ENCODE assay signal across 8 cellular contexts in genomic region chr19:33241530-33242101, GRCh38. TPM values are rescaled to one million over a fixed set of nuclear protein-coding genes. Genes with fewer than 3 reads are reported as not detected.
A peak's percentile ranks its signal among the peaks of the same experiment; 100 is the strongest.
DNase-seq lines count a peak whose midpoint lies in the region; ATAC-seq and TF ChIP-seq lines count a peak whose summit lies in the region.

No MANE protein-coding gene starts in this region.

- H2BK15ac ChIP-seq in mesendoderm (replicated peaks; ENCODE audit: low read depth) = no peak overlapping the region

- H3K9me3 ChIP-seq in CD4-positive, CD25-positive, alpha-beta regulatory T cell (ENCODE audit: control insufficient read depth in 2 of 2, low read length in 2 of 2) = peaks cover 0 to 7% of the 10 kb centered on the region in 2 experiments

- ATAC-seq in CD4-positive, CD25-positive, alpha-beta regulatory T cell (ENCODE audit: low read depth in 2 of 2) = peak; percentile 23 to 40

- no CpG with 5 or more reads among the region's 22 CpGs for WGBS in mesendoderm (ENCODE audit: extremely low coverage, insufficient coverage, low lambda C conversion rate)

- no peaks in the 10 kb centered on the region for H3K79me1 ChIP-seq in mesendoderm (ENCODE audit: low read length)

- H2BK5ac ChIP-seq in mesendoderm (ENCODE audit: low read length) = no peak overlapping the region

- no peak overlapping the region for H3K4me2 ChIP-seq in mesendoderm (ENCODE audit: low read length)

- H3K23ac ChIP-seq in mesendoderm (ENCODE audit: low read length) = no peak overlapping the region

- intact Hi-C loops in MCF 10A (cut with micrococcal nuclease) = loop anchor here (1.0 to 5.0 kb wide), 2 partner anchors 51 to 166 kb away; no protein-coding TSS in a partner anchor
- intact Hi-C loops in activated T-helper 1 cell treated with anti-CD3 and anti-CD28 coated beads, Interleukin-12 subunit alpha, Interleukin-12 subunit beta, Interleukin-2, Interleukin-4 antibody, amounts not matched to agents 30 ng/mL and 10 ng/mL and 1 ng/mL, durations not matched to agents 14 hours and 24 hours and 36 hours (cut with micrococcal nuclease) = no loop called here

- H3K27ac ChIP-seq in CD4-positive, CD25-positive, alpha-beta regulatory T cell (ENCODE audit: insufficient read depth, low read length, poor library complexity, severe bottlenecking) = no peak overlapping the region
- H3K27ac ChIP-seq in mesendoderm (ENCODE audit: low read depth, low read length) = no peak overlapping the region

- no peaks in the 10 kb centered on the region for H3K27me3 Mint-ChIP-seq in CD4-positive, CD25-positive, alpha-beta regulatory T cell
- peaks cover 9% of the 10 kb centered on the region for H3K27me3 Mint-ChIP-seq in MCF 10A (ENCODE audit: insufficient read depth, unreplicated experiment)
- H3K27me3 Mint-ChIP-seq in activated T-helper 1 cell treated with anti-CD3 and anti-CD28 coated beads, Interleukin-12 subunit alpha, Interleukin-12 subunit beta, Interleukin-2, Interleukin-4 antibody, amounts not matched to agents 30 ng/mL and 10 ng/mL and 1 ng/mL, durations not matched to agents 14 hours and 24 hours and 36 hours (ENCODE audit: insufficient read depth) = peaks cover 2% of the 10 kb centered on the region

- H3K36me3 ChIP-seq in CD4-positive, CD25-positive, alpha-beta regulatory T cell (ENCODE audit: control insufficient read depth, insufficient read depth, low read length) = no peaks in the 10 kb centered on the region
- no peaks in the 10 kb centered on the region for H3K36me3 ChIP-seq in mesendoderm (ENCODE audit: control insufficient read depth, insufficient read depth, low read length)

- no peak overlapping the region for H3K27ac Mint-ChIP-seq in CD4-positive, CD25-positive, alpha-beta regulatory T cell
- H3K27ac Mint-ChIP-seq in MCF 10A (ENCODE audit: low read depth, unreplicated experiment) = no peak overlapping the region
- no peak overlapping the region for H3K27ac Mint-ChIP-seq in activated T-helper 1 cell treated with anti-CD3 and anti-CD28 coated beads, Interleukin-12 subunit alpha, Interleukin-12 subunit beta, Interleukin-2, Interleukin-4 antibody, amounts not matched to agents 30 ng/mL and 10 ng/mL and 1 ng/mL, durations not matched to agents 14 hours and 24 hours and 36 hours

- no peak overlapping the region for H2BK120ac ChIP-seq in mesendoderm (ENCODE audit: low read depth, low read length)

- no peaks in the 10 kb centered on the region for H3K27me3 ChIP-seq in CD4-positive, CD25-positive, alpha-beta regulatory T cell (ENCODE audit: control insufficient read depth, insufficient read depth, low read length)
- no peaks in the 10 kb centered on the region for H3K27me3 ChIP-seq in mesendoderm (ENCODE audit: insufficient read depth, low read length, poor library complexity)

- BruUV-seq in MCF 10A (replicated peaks; lab: Mats Ljungman, UMichigan) = no TSS peak

- no peak overlapping the region for H4K5ac ChIP-seq in mesendoderm (ENCODE audit: low read length)

- no peak for TF ChIP-seq EP300 in Ishikawa (IDR thresholded peaks at IDR 0.05; ENCODE audit: borderline replicate concordance)

- H3K56ac ChIP-seq in mesendoderm (ENCODE audit: low read length) = no peak overlapping the region

- no peak overlapping the region for H3K4ac ChIP-seq in mesendoderm (ENCODE audit: low read depth, low read length)

- no peak overlapping the region for H3K18ac ChIP-seq in mesendoderm (ENCODE audit: low read length)

- H3K79me2 ChIP-seq in mesendoderm (ENCODE audit: control insufficient read depth, insufficient read depth, low read length) = no peaks in the 10 kb centered on the region

- H3K36me3 Mint-ChIP-seq in CD4-positive, CD25-positive, alpha-beta regulatory T cell = no peaks in the 10 kb centered on the region
- H3K36me3 Mint-ChIP-seq in MCF 10A (ENCODE audit: insufficient read depth, unreplicated experiment) = no peaks in the 10 kb centered on the region
- H3K36me3 Mint-ChIP-seq in activated T-helper 1 cell treated with anti-CD3 and anti-CD28 coated beads, Interleukin-12 subunit alpha, Interleukin-12 subunit beta, Interleukin-2, Interleukin-4 antibody, amounts not matched to agents 30 ng/mL and 10 ng/mL and 1 ng/mL, durations not matched to agents 14 hours and 24 hours and 36 hours (ENCODE audit: low read depth) = no peaks in the 10 kb centered on the region

- H3K4me1 Mint-ChIP-seq in CD4-positive, CD25-positive, alpha-beta regulatory T cell = peaks cover 0 to 7% (median 4%) of the 10 kb centered on the region in 4 donors
- no peaks in the 10 kb centered on the region for H3K4me1 Mint-ChIP-seq in MCF 10A (ENCODE audit: insufficient read depth, unreplicated experiment)
- no peaks in the 10 kb centered on the region for H3K4me1 Mint-ChIP-seq in activated T-helper 1 cell treated with anti-CD3 and anti-CD28 coated beads, Interleukin-12 subunit alpha, Interleukin-12 subunit beta, Interleukin-2, Interleukin-4 antibody, amounts not matched to agents 30 ng/mL and 10 ng/mL and 1 ng/mL, durations not matched to agents 14 hours and 24 hours and 36 hours (ENCODE audit: low read depth)

- H3K4me1 ChIP-seq in CD4-positive, CD25-positive, alpha-beta regulatory T cell (ENCODE audit: control insufficient read depth, insufficient read depth, low read length, poor library complexity, severe bottlenecking) = peaks cover 7% of the 10 kb centered on the region
- no peaks in the 10 kb centered on the region for H3K4me1 ChIP-seq in mesendoderm (ENCODE audit: control insufficient read depth, low read depth, low read length)

- no peak overlapping the region for H3K4me3 Mint-ChIP-seq in CD4-positive, CD25-positive, alpha-beta regulatory T cell
- no peak overlapping the region for H3K4me3 Mint-ChIP-seq in MCF 10A (ENCODE audit: unreplicated experiment)
- H3K4me3 Mint-ChIP-seq in activated T-helper 1 cell treated with anti-CD3 and anti-CD28 coated beads, Interleukin-12 subunit alpha, Interleukin-12 subunit beta, Interleukin-2, Interleukin-4 antibody, amounts not matched to agents 30 ng/mL and 10 ng/mL and 1 ng/mL, durations not matched to agents 14 hours and 24 hours and 36 hours = no peak overlapping the region

- CTCF ChIA-PET in MCF 10A (lab: Yijun Ruan, JAX) = interaction anchor here (0.6 to 19.0 kb wide), 33 partner anchors 13 to 1847 kb away, joined by 3 to 530 read pairs (median 3); no protein-coding TSS in a partner anchor

- POLR2A ChIA-PET in MCF 10A (lab: Yijun Ruan, JAX) = no interaction called here

- no peak overlapping the region for H2AK5ac ChIP-seq in mesendoderm (ENCODE audit: low read length)

- peaks cover 0 to 3% (median 0%) of the 10 kb centered on the region in 7 donors for H3K9me3 Mint-ChIP-seq in CD4-positive, CD25-positive, alpha-beta regulatory T cell
- H3K9me3 Mint-ChIP-seq in MCF 10A (ENCODE audit: unreplicated experiment) = no peaks in the 10 kb centered on the region
- peaks cover 4% of the 10 kb centered on the region for H3K9me3 Mint-ChIP-seq in activated T-helper 1 cell treated with anti-CD3 and anti-CD28 coated beads, Interleukin-12 subunit alpha, Interleukin-12 subunit beta, Interleukin-2, Interleukin-4 antibody, amounts not matched to agents 30 ng/mL and 10 ng/mL and 1 ng/mL, durations not matched to agents 14 hours and 24 hours and 36 hours

- H4K8ac ChIP-seq in mesendoderm (ENCODE audit: low read depth, low read length) = no peak overlapping the region

- TF ChIP-seq CTCF in MCF 10A (IDR thresholded peaks at IDR 0.05; ENCODE audit: unreplicated experiment) = peak; percentile 84

- no peak overlapping the region for H3K9ac ChIP-seq in mesendoderm (ENCODE audit: low read length)

- peak in 1 of 3 donors; percentile 15 for DNase-seq in CD4-positive, CD25-positive, alpha-beta regulatory T cell
- DNase-seq in MCF 10A (ENCODE audit: unreplicated experiment) (peak; percentile 29), mesendoderm (peak; percentile 11), SKM-1 treated with dmso at 0.1 percent for 144 hours (lab: John Stamatoyannopoulos, UW; ENCODE audit: unreplicated experiment) (no peak), glomerular visceral epithelial cell (ENCODE audit: extremely low spot score) (no peak), NK-92 (lab: John Stamatoyannopoulos, UW; ENCODE audit: unreplicated experiment) (no peak)
- DNase-seq in activated T-helper 1 cell treated with anti-CD3 and anti-CD28 coated beads, Interleukin-12 subunit alpha, Interleukin-12 subunit beta, Interleukin-2, Interleukin-4 antibody, amounts not matched to agents 30 ng/mL and 10 ng/mL and 1 ng/mL, durations not matched to agents 14 hours and 24 hours and 36 hours (ENCODE audit: low spot score) = no peak

- TF ChIP-seq RAD21 in Ishikawa (IDR thresholded peaks at IDR 0.05; ENCODE audit: low read depth) = peak; percentile 77

- H3K4me3 ChIP-seq in CD4-positive, CD25-positive, alpha-beta regulatory T cell (ENCODE audit: low read depth, low read length) = no peak overlapping the region
- no peak overlapping the region for H3K4me3 ChIP-seq in mesendoderm (ENCODE audit: low read length)

TF ChIP-seq in Ishikawa, 13 proteins besides CTCF, POLR2A, EP300 and RAD21 (continues in another document):
- TF ChIP-seq EGR1 (IDR thresholded peaks at IDR 0.05) (peak; percentile 89), NFIC (IDR thresholded peaks at IDR 0.05) (no peak)
- TF ChIP-seq, protein P1, sequence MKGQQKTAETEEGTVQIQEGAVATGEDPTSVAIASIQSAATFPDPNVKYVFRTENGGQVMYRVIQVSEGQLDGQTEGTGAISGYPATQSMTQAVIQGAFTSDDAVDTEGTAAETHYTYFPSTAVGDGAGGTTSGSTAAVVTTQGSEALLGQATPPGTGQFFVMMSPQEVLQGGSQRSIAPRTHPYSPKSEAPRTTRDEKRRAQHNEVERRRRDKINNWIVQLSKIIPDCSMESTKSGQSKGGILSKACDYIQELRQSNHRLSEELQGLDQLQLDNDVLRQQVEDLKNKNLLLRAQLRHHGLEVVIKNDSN (IDR thresholded peaks at IDR 0.05) = no peak

RNA-seq across cellular contexts. Expression of gene SLC7A10, which starts 16.0 kb away (rescaled TPM):
- not detected for total RNA-seq in CD4-positive, CD25-positive, alpha-beta regulatory T cell
- polyA plus RNA-seq in CD4-positive, CD25-positive, alpha-beta regulatory T cell = under 1 TPM in 2 of 4 donors, not detected in 2; 0.15 to 0.19 TPM
- not detected in 2 replicates for total RNA-seq in MCF 10A (2022)
- 0.53 TPM for polyA plus RNA-seq in mesendoderm (2013, experiment 1 of 2)
- polyA plus RNA-seq in mesendoderm (2013, experiment 2 of 2) = 0.53 TPM
- not detected in 2 replicates for total RNA-seq in activated T-helper 1 cell treated with anti-CD3 and anti-CD28 coated beads, Interleukin-12 subunit alpha, Interleukin-12 subunit beta, Interleukin-2, Interleukin-4 antibody, amounts not matched to agents 30 ng/mL and 10 ng/mL and 1 ng/mL, durations not matched to agents 14 hours and 24 hours and 36 hours

RNA-seq across cellular contexts. Expression of gene LRP3, which starts 47.5 kb away (rescaled TPM):
- total RNA-seq in CD4-positive, CD25-positive, alpha-beta regulatory T cell = not detected
- polyA plus RNA-seq in CD4-positive, CD25-positive, alpha-beta regulatory T cell = not detected
- 7.7 and 9.5 TPM in 2 replicates for total RNA-seq in MCF 10A (2022)
- polyA plus RNA-seq in mesendoderm (2013, experiment 1 of 2) = 23.6 TPM
- 24.3 TPM for polyA plus RNA-seq in mesendoderm (2013, experiment 2 of 2)
- 0.13 and 0.29 TPM in 2 replicates for total RNA-seq in activated T-helper 1 cell treated with anti-CD3 and anti-CD28 coated beads, Interleukin-12 subunit alpha, Interleukin-12 subunit beta, Interleukin-2, Interleukin-4 antibody, amounts not matched to agents 30 ng/mL and 10 ng/mL and 1 ng/mL, durations not matched to agents 14 hours and 24 hours and 36 hours

Comparison
In these comparisons a context has a peak if more than half of its experiments do, and no peak if none do; other contexts are left out.
1. DNase-seq: peak in MCF 10A (single experiment) and mesendoderm (single experiment); none in SKM-1 treated with dmso at 0.1 percent for 144 hours (single experiment), glomerular visceral epithelial cell (single experiment), activated T-helper 1 cell treated with anti-CD3 and anti-CD28 coated beads, Interleukin-12 subunit alpha, Interleukin-12 subunit beta, Interleukin-2, Interleukin-4 antibody, amounts not matched to agents 30 ng/mL and 10 ng/mL and 1 ng/mL, durations not matched to agents 14 hours and 24 hours and 36 hours (single experiment) and NK-92 (single experiment).